ENCODE assay signal across 18 cellular contexts in the genomic region with DNA sequence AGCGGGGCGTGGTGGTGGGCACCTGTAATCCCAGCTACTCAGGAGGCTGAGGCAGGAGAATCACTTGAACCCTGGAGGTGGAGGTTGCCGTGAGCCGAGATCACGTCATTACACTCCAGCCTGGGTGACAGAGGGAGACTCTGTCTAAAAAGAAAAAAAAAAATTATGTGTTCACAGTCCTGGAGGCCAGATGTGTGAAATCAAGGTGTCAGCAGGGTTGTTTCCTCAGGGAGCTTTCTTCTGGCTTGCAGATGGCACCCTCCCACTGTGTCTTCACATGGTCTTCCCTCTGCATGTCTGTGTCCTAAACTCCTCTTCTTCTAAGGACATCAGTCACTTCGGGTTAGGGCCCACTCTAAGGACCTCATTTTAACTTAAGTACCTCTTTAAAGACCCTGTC. TPM values are rescaled to one million over a fixed set of nuclear protein-coding genes. Genes with fewer than 3 reads are reported as not detected.
A peak's percentile ranks its signal among the peaks of the same experiment; 100 is the strongest.
DNase-seq lines count a peak whose midpoint lies in the region; ATAC-seq and TF ChIP-seq lines count a peak whose summit lies in the region.
"Had no signal": no experiment of that assay in that cellular context is flagged by ENCODE, and none has a peak within 500 bp of the region (broad histone marks: within the 10 kb centered on the region; RNA-seq: fewer than 3 reads in every experiment).

No MANE protein-coding gene starts in this region.

- peak overlapping the region; percentile 46 for H3K4ac ChIP-seq in mesendoderm (ENCODE audit: low read depth, low read length)

- no peak overlapping the region for H2BK15ac ChIP-seq in mesendoderm (replicated peaks; ENCODE audit: low read depth)

- no peak overlapping the region for H3K56ac ChIP-seq in mesendoderm (ENCODE audit: low read length)

- dilution Hi-C loops in mammary epithelial cell (cut with HindIII; ENCODE audit: low sequenced_read_pairs), result no loop called here

- H2AK5ac ChIP-seq in mesendoderm (ENCODE audit: low read length), result no peak overlapping the region

- CTCF ChIA-PET in MCF 10A (lab: Yijun Ruan, JAX) (interaction anchor here (0.6 to 2.7 kb wide), 2 partner anchors 12 to 87 kb away, joined by 3 to 11 read pairs; no protein-coding TSS in a partner anchor), mammary epithelial cell (lab: Charles Lee; ENCODE audit: low non-redundant PET) (no interaction called here)

- no peak overlapping the region for H4K5ac ChIP-seq in mesendoderm (ENCODE audit: low read length)

- H3K23ac ChIP-seq in mesendoderm (ENCODE audit: low read length), result no peak overlapping the region

- H3K79me2 ChIP-seq in mammary epithelial cell (ENCODE audit: insufficient read depth, low read length), result no peaks in the 10 kb centered on the region
- no peaks in the 10 kb centered on the region for H3K79me2 ChIP-seq in mesendoderm (ENCODE audit: control insufficient read depth, insufficient read depth, low read length)

- no peak overlapping the region for H2BK120ac ChIP-seq in mesendoderm (ENCODE audit: low read depth, low read length)

- 84% methylated on average over 6 of the region's 6 CpGs for WGBS in mammary epithelial cell (ENCODE audit: low coverage, missing lambda C conversion rate)
- WGBS in mesendoderm (ENCODE audit: extremely low coverage, insufficient coverage, low lambda C conversion rate), result no CpG with 5 or more reads among the region's 6 CpGs

- H3K27me3 Mint-ChIP-seq in MCF 10A (ENCODE audit: insufficient read depth, unreplicated experiment), result no peaks in the 10 kb centered on the region
- H3K27me3 Mint-ChIP-seq: IgD-negative memory B cell had no signal

- H3K36me3 Mint-ChIP-seq in MCF 10A (ENCODE audit: insufficient read depth, unreplicated experiment), result peaks cover 1% of the 10 kb centered on the region
- H3K36me3 Mint-ChIP-seq: CD8-positive, alpha-beta T cell had no signal

- no peaks in the 10 kb centered on the region for H3K36me3 ChIP-seq in mammary epithelial cell (ENCODE audit: insufficient read depth, low read length)
- no peaks in the 10 kb centered on the region for H3K36me3 ChIP-seq in BLaER1 treated with 17β-estradiol and CSF1 and Interleukin-3, amounts not matched to agents 10 nM and 100 nM
- H3K36me3 ChIP-seq in mesendoderm (ENCODE audit: control insufficient read depth, insufficient read depth, low read length), result no peaks in the 10 kb centered on the region
- H3K36me3 ChIP-seq in mucosa of descending colon (ENCODE audit: low read depth), result no peaks in the 10 kb centered on the region
- H3K36me3 ChIP-seq: BE2C had no signal

- no peak for ATAC-seq in mucosa of descending colon
- ATAC-seq: CD8-positive, alpha-beta T cell; HCT116 had no signal

- peaks cover 5% of the 10 kb centered on the region for H3K4me1 ChIP-seq in mammary epithelial cell (ENCODE audit: insufficient read depth, low read length)
- peaks cover 18 to 79% (median 70%) of the 10 kb centered on the region in 10 experiments for H3K4me1 ChIP-seq in BLaER1 treated with 17β-estradiol and CSF1 and Interleukin-3, amounts not matched to agents 10 nM and 100 nM
- H3K4me1 ChIP-seq in mesendoderm (ENCODE audit: control insufficient read depth, low read depth, low read length), result peaks cover 11% of the 10 kb centered on the region
- no peaks in the 10 kb centered on the region for H3K4me1 ChIP-seq in mucosa of descending colon (ENCODE audit: low read depth)
- H3K4me1 ChIP-seq: BE2C had no signal

- H3K4me1 Mint-ChIP-seq in MCF 10A (ENCODE audit: insufficient read depth, unreplicated experiment), result peaks cover 23% of the 10 kb centered on the region

- H3K4me3 Mint-ChIP-seq in MCF 10A (ENCODE audit: unreplicated experiment), result no peak overlapping the region
- H3K4me3 Mint-ChIP-seq: CD8-positive, alpha-beta T cell; IgD-negative memory B cell had no signal

- no peak overlapping the region for H3K4me3 ChIP-seq in mammary epithelial cell (replicated peaks in 1 of 3; ENCODE audit: insufficient read depth in 1 of 3, low read depth in 2 of 3, low read length in 3 of 3)
- no peak overlapping the region for H3K4me3 ChIP-seq in BLaER1 treated with 17β-estradiol and CSF1 and Interleukin-3, amounts not matched to agents 10 nM and 100 nM
- H3K4me3 ChIP-seq in mesendoderm (ENCODE audit: low read length), result no peak overlapping the region
- no peak overlapping the region for H3K4me3 ChIP-seq in mucosa of descending colon

- no peak overlapping the region for H2BK5ac ChIP-seq in mesendoderm (ENCODE audit: low read length)

- no peaks in the 10 kb centered on the region for H3K9me3 Mint-ChIP-seq in MCF 10A (ENCODE audit: unreplicated experiment)
- H3K9me3 Mint-ChIP-seq: CD8-positive, alpha-beta T cell; IgD-negative memory B cell had no signal

- no peak overlapping the region for H3K18ac ChIP-seq in mesendoderm (ENCODE audit: low read length)

- BruUV-seq in MCF 10A (replicated peaks; lab: Mats Ljungman, UMichigan), result no TSS peak
- no TSS peak for BruUV-seq in mammary epithelial cell (replicated peaks; lab: Mats Ljungman, UMichigan)

- H3K27ac ChIP-seq in mammary epithelial cell (ENCODE audit: insufficient read depth, low read depth, low read length) (no peak overlapping the region), mesendoderm (ENCODE audit: low read depth, low read length) (no peak overlapping the region)
- peak overlapping the region in 10 of 11 experiments; percentile 16 to 97 (median 84); a peak in 19 of 22 replicates for H3K27ac ChIP-seq in BLaER1 treated with 17β-estradiol and CSF1 and Interleukin-3, amounts not matched to agents 10 nM and 100 nM

- no peaks in the 10 kb centered on the region for H3K9me3 ChIP-seq in mammary epithelial cell (replicated peaks; ENCODE audit: insufficient read depth, low read length)
- peaks cover 0 to 5% (median 0%) of the 10 kb centered on the region in 11 experiments; a peak in 1 of 22 replicates for H3K9me3 ChIP-seq in BLaER1 treated with 17β-estradiol and CSF1 and Interleukin-3, amounts not matched to agents 10 nM and 100 nM (replicated peaks in 1 of 11)
- no peaks in the 10 kb centered on the region for H3K9me3 ChIP-seq in mucosa of descending colon
- H3K9me3 ChIP-seq: BE2C, SK-N-SH had no signal

- H3K27me3 ChIP-seq in mammary epithelial cell (ENCODE audit: insufficient read depth, low read length), result no peaks in the 10 kb centered on the region
- H3K27me3 ChIP-seq in BLaER1 treated with 17β-estradiol and CSF1 and Interleukin-3, amounts not matched to agents 10 nM and 100 nM, result no peaks in the 10 kb centered on the region
- H3K27me3 ChIP-seq in mesendoderm (ENCODE audit: insufficient read depth, low read length, poor library complexity), result no peaks in the 10 kb centered on the region
- H3K27me3 ChIP-seq: BE2C had no signal

- H3K27ac Mint-ChIP-seq in MCF 10A (ENCODE audit: low read depth, unreplicated experiment), result peak overlapping the region; percentile 64
- H3K27ac Mint-ChIP-seq: CD8-positive, alpha-beta T cell; IgD-negative memory B cell had no signal

- TF ChIP-seq CTCF in MCF 10A (IDR thresholded peaks at IDR 0.05; ENCODE audit: unreplicated experiment), result no peak
- TF ChIP-seq CTCF in mammary epithelial cell (conservative IDR thresholded peaks at IDR 0.05 in 1 of 2, IDR thresholded peaks at IDR 0.05 in 1 of 2; ENCODE audit: extremely low read depth in 1 of 2, insufficient read depth in 1 of 2, low read depth in 1 of 2, low read length in 2 of 2), result no peak
- no peak for TF ChIP-seq CTCF in mucosa of descending colon (IDR thresholded peaks at IDR 0.05)

- H3K4me2 ChIP-seq in mammary epithelial cell (ENCODE audit: insufficient read depth, low read depth, low read length), result no peak overlapping the region
- H3K4me2 ChIP-seq in BLaER1 treated with 17β-estradiol and CSF1 and Interleukin-3, amounts not matched to agents 10 nM and 100 nM, result peak overlapping the region in 6 of 11 experiments; percentile 52 to 85 (median 70); a peak in 12 of 22 replicates
- H3K4me2 ChIP-seq in mesendoderm (ENCODE audit: low read length), result no peak overlapping the region
- H3K4me2 ChIP-seq: SK-N-SH had no signal

- POLR2A ChIA-PET in MCF 10A (lab: Yijun Ruan, JAX), result no interaction called here

- H3K9ac ChIP-seq in mammary epithelial cell (ENCODE audit: insufficient read depth, low read length) (no peak overlapping the region), mesendoderm (ENCODE audit: low read length) (no peak overlapping the region)
- H3K9ac ChIP-seq in BLaER1 treated with 17β-estradiol and CSF1 and Interleukin-3, amounts not matched to agents 10 nM and 100 nM, result peak overlapping the region in 5 of 11 experiments; percentile 28 to 81 (median 76); a peak in 7 of 22 replicates
- H3K9ac ChIP-seq: SK-N-SH had no signal

- H3K79me1 ChIP-seq in mesendoderm (ENCODE audit: low read length), result no peaks in the 10 kb centered on the region

- no peak for DNase-seq in MCF 10A (ENCODE audit: unreplicated experiment)
- no peak for DNase-seq in mammary epithelial cell
- peak; percentile 70 for DNase-seq in NCI-H69 (lab: John Stamatoyannopoulos, UW)
- DNase-seq in mesendoderm, result no peak
- DNase-seq in cortex of kidney (lab: John Stamatoyannopoulos, UW), result no peak
- no peak for DNase-seq in mucosa of descending colon
- DNase-seq in NCI-H82 treated with DMSO at 0.1 percent for 48 hours (lab: John Stamatoyannopoulos, UW; ENCODE audit: unreplicated experiment), result no peak
- DNase-seq: BE2C; CD8-positive, alpha-beta T cell; Karpas-422; NCI-H187; NCI-H510A; OCI-M1; SIG-M5; SK-N-SH had no signal

- in situ Hi-C loops in mammary epithelial cell (cut with MboI; ENCODE audit: low sequenced_read_pairs in 2 of 2), result no loop called here

- intact Hi-C loops in MCF 10A (cut with micrococcal nuclease), result no loop called here
- intact Hi-C loops in mammary epithelial cell (cut with micrococcal nuclease), result no loop called here
- intact Hi-C loops in mucosa of descending colon (cut with DNase I, micrococcal nuclease), result no loop called here

- H4K8ac ChIP-seq in mesendoderm (ENCODE audit: low read depth, low read length), result no peak overlapping the region

- no peaks in the 10 kb centered on the region for H4K20me1 ChIP-seq in mammary epithelial cell (ENCODE audit: insufficient read depth, low read length)
- H4K20me1 ChIP-seq in BLaER1 treated with 17β-estradiol and CSF1 and Interleukin-3, amounts not matched to agents 10 nM and 100 nM, result no peaks in the 10 kb centered on the region

- H2AFZ ChIP-seq in mammary epithelial cell (ENCODE audit: low read depth, low read length), result no peak overlapping the region

RNA-seq across cellular contexts. Expression of a gene that starts 56.2 kb away (rescaled TPM):
- total RNA-seq in MCF 10A (2022) (128 and 130 TPM in 2 replicates), mammary epithelial cell (10 to 100 TPM; 49.5 to 92.7 TPM), mucosa of descending colon (100 to 1,000 TPM in 1 of 3 donors, 10 to 100 TPM in 2; 84.7 to 111 (median 86.8) TPM)
- polyA plus RNA-seq in mammary epithelial cell, result 115 TPM
- polyA minus RNA-seq in mammary epithelial cell, result 45.1 TPM
- 169 TPM for polyA plus RNA-seq in mesendoderm (2013, experiment 1 of 2)
- 166 TPM for polyA plus RNA-seq in mesendoderm (2013, experiment 2 of 2)

Comparison
In these comparisons a context has a peak if more than half of its experiments do, and no peak if none do; other contexts are left out.
1. H3K27ac ChIP-seq: peak in BLaER1 treated with 17β-estradiol and CSF1 and Interleukin-3, amounts not matched to agents 10 nM and 100 nM (10 of 11); none in mammary epithelial cell (single experiment) and mesendoderm (single experiment).
2. H3K4me2 ChIP-seq: peak in BLaER1 treated with 17β-estradiol and CSF1 and Interleukin-3, amounts not matched to agents 10 nM and 100 nM (6 of 11); none in mammary epithelial cell (single experiment) and mesendoderm (single experiment).